In the genomic region with DNA sequence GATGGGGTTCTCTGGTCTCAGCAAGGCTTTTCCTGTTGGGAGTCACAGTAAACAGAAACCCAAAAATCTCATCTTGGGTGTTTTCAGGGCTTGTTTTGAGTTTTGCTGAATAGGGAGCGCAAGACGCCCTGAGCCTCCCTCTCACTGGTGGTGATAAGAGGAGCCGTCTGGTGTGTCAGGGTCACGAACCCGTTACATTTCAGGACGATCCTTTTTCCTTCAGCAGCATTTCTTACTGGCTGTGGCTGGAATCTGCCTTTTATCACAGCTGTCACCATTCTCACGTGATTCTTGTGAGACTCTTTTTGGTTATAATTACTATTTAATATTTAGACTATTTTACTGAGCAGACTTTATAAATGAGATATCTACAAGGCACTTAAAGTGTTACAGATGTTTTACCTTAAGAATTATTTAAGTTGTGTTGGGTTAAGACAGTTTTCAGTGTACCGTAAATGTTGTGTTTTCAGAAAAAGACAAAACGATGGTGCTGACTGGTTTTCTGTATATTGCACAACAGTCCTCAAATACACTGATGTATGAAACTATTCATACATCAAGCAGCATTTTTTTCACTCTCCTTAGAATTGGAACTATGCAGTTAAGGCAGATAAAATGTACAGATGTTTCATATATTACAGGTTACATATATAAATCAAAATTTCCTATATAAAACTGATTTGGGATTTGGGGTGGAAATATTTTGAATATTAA, we compare ENCODE assay signal across 9 cellular contexts. TPM values are rescaled to one million over a fixed set of nuclear protein-coding genes. Genes with fewer than 3 reads are reported as not detected.
A peak's percentile ranks its signal among the peaks of the same experiment; 100 is the strongest.
DNase-seq lines count a peak whose midpoint lies in the region; ATAC-seq and TF ChIP-seq lines count a peak whose summit lies in the region.
"Had no signal": no experiment of that assay in that cellular context is flagged by ENCODE, and none has a peak within 500 bp of the region (broad histone marks: within the 10 kb centered on the region; RNA-seq: fewer than 3 reads in every experiment).

No MANE protein-coding gene starts in this region.

- H3K4me3 ChIP-seq in cardiac muscle cell (no peak overlapping the region), body of pancreas (no peak overlapping the region), lung (no peak overlapping the region), vagina (no peak overlapping the region)

- ATAC-seq in Right ventricle myocardium superior (ENCODE audit: poor library complexity) (no peak), body of pancreas (no peak), lung (ENCODE audit: insufficient read depth, low FRiP score) (no peak), GM21737 (IDR thresholded peaks at IDR 0.05; ENCODE audit: unreplicated experiment) (no peak)
- ATAC-seq: stimulated activated memory B cell treated with anti-CD40 and anti-IgM and Interleukin-4, amounts not matched to agents 10 μg/mL and 1 μg/mL and 100 μg/mL, for 72 hours had no signal

- H3K4me1 ChIP-seq in cardiac muscle cell (ENCODE audit: low read depth) (peaks cover 19% of the 10 kb centered on the region), body of pancreas (peaks cover 44% of the 10 kb centered on the region), lung (ENCODE audit: control insufficient read depth in 2 of 2, insufficient read depth in 2 of 2, low read length in 2 of 2) (peaks cover 10 to 11% of the 10 kb centered on the region in 2 donors), vagina (peaks cover 39% of the 10 kb centered on the region)

- TF ChIP-seq POLR2A in body of pancreas (IDR thresholded peaks at IDR 0.05), result no peak
- TF ChIP-seq POLR2A in vagina (IDR thresholded peaks at IDR 0.05), result no peak

- peak overlapping the region; percentile 85 for H3K27ac ChIP-seq in cardiac muscle cell
- H3K27ac ChIP-seq in body of pancreas, result peak overlapping the region in 3 of 4 donors; percentile 33 to 80 (median 53)
- H3K27ac ChIP-seq in lung (ENCODE audit: low read depth in 1 of 2, low read length in 1 of 2), result peak overlapping the region; percentile 26 to 51
- peak overlapping the region; percentile 91 for H3K27ac ChIP-seq in vagina

- H3K36me3 ChIP-seq in cardiac muscle cell, result peaks cover 17% of the 10 kb centered on the region
- peaks cover 0 to 3% of the 10 kb centered on the region in 2 donors for H3K36me3 ChIP-seq in body of pancreas (replicated peaks in 1 of 2; ENCODE audit: insufficient read depth in 1 of 2, low read depth in 2 of 2)
- peaks cover 3 to 15% of the 10 kb centered on the region in 2 donors for H3K36me3 ChIP-seq in lung (ENCODE audit: control insufficient read depth in 2 of 2, insufficient read depth in 2 of 2, low read length in 2 of 2)
- H3K36me3 ChIP-seq in vagina, result peaks cover 0 to 38% of the 10 kb centered on the region in 2 donors

- 44 to 58% methylated on average over 9 of the region's 9 CpGs for WGBS in body of pancreas, 2 donors
- WGBS in lung, 2 donors, result 85 to 91% methylated on average over 9 of the region's 9 CpGs

- intact Hi-C loops in Right ventricle myocardium superior (cut with DNase I), result loop anchor here (2.0 to 5.0 kb wide), 2 partner anchors 52 to 87 kb away; no protein-coding TSS in a partner anchor
- intact Hi-C loops in body of pancreas (cut with DNase I), result loop anchor here (5.0 kb wide), 1 partner anchor 92 kb away; no protein-coding TSS in a partner anchor
- intact Hi-C loops in vagina (cut with DNase I), result loop anchor here (10.0 kb wide), 1 partner anchor 549 kb away; no protein-coding TSS in a partner anchor

- peak; percentile 52 to 56 for DNase-seq in cardiac muscle cell (ENCODE audit: low read depth in 1 of 2, low spot score in 1 of 2)
- no peak for DNase-seq in Right ventricle myocardium superior
- DNase-seq in body of pancreas, result peak in 2 of 4 donors; percentile 7 to 11
- no peak for DNase-seq in lung (ENCODE audit: low spot score)
- no peak for DNase-seq in vagina (ENCODE audit: extremely low spot score in 2 of 2)
- DNase-seq in NCI-H2227 treated with DMSO at 0.1 percent for 48 hours (lab: John Stamatoyannopoulos, UW), result no peak
- DNase-seq in NCI-H2171 (lab: John Stamatoyannopoulos, UW), result no peak

- H3K27me3 ChIP-seq in cardiac muscle cell, result no peaks in the 10 kb centered on the region
- no peaks in the 10 kb centered on the region for H3K27me3 ChIP-seq in body of pancreas
- H3K27me3 ChIP-seq in lung (ENCODE audit: control insufficient read depth, insufficient read depth), result no peaks in the 10 kb centered on the region
- no peaks in the 10 kb centered on the region for H3K27me3 ChIP-seq in vagina

- H3K9me3 ChIP-seq in cardiac muscle cell (ENCODE audit: low read depth) (no peaks in the 10 kb centered on the region), body of pancreas (no peaks in the 10 kb centered on the region), lung (ENCODE audit: control insufficient read depth in 2 of 2, insufficient read depth in 1 of 2, low read length in 1 of 2) (no peaks in the 10 kb centered on the region), vagina (no peaks in the 10 kb centered on the region)

- no peak for TF ChIP-seq CTCF in cardiac muscle cell (IDR thresholded peaks at IDR 0.05; ENCODE audit: low read depth, low read length)
- TF ChIP-seq CTCF in body of pancreas (IDR thresholded peaks at IDR 0.05), result no peak
- TF ChIP-seq CTCF in lung (IDR thresholded peaks at IDR 0.05; ENCODE audit: control extremely low read depth, extremely low read depth), result no peak
- no peak for TF ChIP-seq CTCF in vagina (IDR thresholded peaks at IDR 0.05)

RNA-seq across cellular contexts. Expression of a gene that starts 2.2 kb away (rescaled TPM):
- total RNA-seq in cardiac muscle cell, result 45.3 and 55.0 TPM in 2 replicates
- polyA plus RNA-seq in cardiac muscle cell, result 75.4 and 82.6 TPM in 2 replicates
- total RNA-seq in Right ventricle myocardium superior, result 20.6 TPM
- 10 to 100 TPM; 34.8 to 42.2 TPM for total RNA-seq in body of pancreas
- total RNA-seq in lung, result 10 to 100 TPM; 34.1 to 39.9 TPM
- polyA plus RNA-seq in lung, result 10 to 100 TPM; 40.1 to 41.8 TPM
- total RNA-seq in vagina, result 35.8 TPM

RNA-seq across cellular contexts. Expression of a gene that starts 41.9 kb away (rescaled TPM):
- 172 and 188 TPM in 2 replicates for total RNA-seq in cardiac muscle cell
- 152 and 172 TPM in 2 replicates for polyA plus RNA-seq in cardiac muscle cell
- 177 TPM for total RNA-seq in Right ventricle myocardium superior
- 100 to 1,000 TPM in 1 of 2 donors, 10 to 100 TPM in 1; 75.8 to 122 TPM for total RNA-seq in body of pancreas
- total RNA-seq in lung, result 100 to 1,000 TPM; 133 to 349 TPM
- polyA plus RNA-seq in lung, result 10 to 100 TPM; 69.6 to 74.4 TPM
- 170 TPM for total RNA-seq in vagina

Comparison
In these comparisons a context has a peak if more than half of its experiments do, and no peak if none do; other contexts are left out.
1. DNase-seq: peak in cardiac muscle cell (2 of 2); none in Right ventricle myocardium superior (single experiment), lung (single experiment), vagina (0 of 2), NCI-H2227 treated with DMSO at 0.1 percent for 48 hours (single experiment) and NCI-H2171 (single experiment).
2. H3K27ac ChIP-seq: peak in every context shown above with its lines; median percentile 91 in vagina; 85 in cardiac muscle cell; 53 in body of pancreas; 38 in lung.